ENCODE assay signal across 1 cellular context in the genomic region with DNA sequence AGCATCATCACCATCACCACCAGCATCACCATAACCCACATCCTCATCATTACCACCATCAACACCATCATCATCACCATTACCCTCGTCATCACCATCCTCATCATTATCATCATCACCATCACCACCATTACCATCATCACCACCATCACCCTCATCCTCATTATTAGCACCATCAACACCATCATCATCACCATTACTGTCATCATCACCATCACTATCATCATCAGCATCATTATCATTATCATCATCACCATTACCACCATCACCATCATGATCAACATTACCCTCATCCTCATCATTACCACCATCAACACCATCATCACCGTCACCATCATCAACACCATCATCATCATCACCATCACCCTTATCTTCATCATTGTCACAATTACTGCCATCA.
TF ChIP-seq lines count a peak whose summit lies in the region.

No MANE protein-coding gene starts in this region.

TF ChIP-seq in K562, 482 proteins besides CTCF, POLR2A, EP300 and RAD21 (continued from another document):
- TF ChIP-seq, protein P1, sequence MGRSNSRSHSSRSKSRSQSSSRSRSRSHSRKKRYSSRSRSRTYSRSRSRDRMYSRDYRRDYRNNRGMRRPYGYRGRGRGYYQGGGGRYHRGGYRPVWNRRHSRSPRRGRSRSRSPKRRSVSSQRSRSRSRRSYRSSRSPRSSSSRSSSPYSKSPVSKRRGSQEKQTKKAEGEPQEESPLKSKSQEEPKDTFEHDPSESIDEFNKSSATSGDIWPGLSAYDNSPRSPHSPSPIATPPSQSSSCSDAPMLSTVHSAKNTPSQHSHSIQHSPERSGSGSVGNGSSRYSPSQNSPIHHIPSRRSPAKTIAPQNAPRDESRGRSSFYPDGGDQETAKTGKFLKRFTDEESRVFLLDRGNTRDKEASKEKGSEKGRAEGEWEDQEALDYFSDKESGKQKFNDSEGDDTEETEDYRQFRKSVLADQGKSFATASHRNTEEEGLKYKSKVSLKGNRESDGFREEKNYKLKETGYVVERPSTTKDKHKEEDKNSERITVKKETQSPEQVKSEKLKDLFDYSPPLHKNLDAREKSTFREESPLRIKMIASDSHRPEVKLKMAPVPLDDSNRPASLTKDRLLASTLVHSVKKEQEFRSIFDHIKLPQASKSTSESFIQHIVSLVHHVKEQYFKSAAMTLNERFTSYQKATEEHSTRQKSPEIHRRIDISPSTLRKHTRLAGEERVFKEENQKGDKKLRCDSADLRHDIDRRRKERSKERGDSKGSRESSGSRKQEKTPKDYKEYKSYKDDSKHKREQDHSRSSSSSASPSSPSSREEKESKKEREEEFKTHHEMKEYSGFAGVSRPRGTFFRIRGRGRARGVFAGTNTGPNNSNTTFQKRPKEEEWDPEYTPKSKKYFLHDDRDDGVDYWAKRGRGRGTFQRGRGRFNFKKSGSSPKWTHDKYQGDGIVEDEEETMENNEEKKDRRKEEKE (IDR thresholded peaks at IDR 0.05; ENCODE audit: borderline replicate concordance in 1 of 2, control insufficient read depth in 1 of 2, low read depth in 2 of 2, low read length in 1 of 2): peak in 1 of 2 experiments; percentile 20; a peak in 1 of 4 replicates
- TF ChIP-seq, protein P2, sequence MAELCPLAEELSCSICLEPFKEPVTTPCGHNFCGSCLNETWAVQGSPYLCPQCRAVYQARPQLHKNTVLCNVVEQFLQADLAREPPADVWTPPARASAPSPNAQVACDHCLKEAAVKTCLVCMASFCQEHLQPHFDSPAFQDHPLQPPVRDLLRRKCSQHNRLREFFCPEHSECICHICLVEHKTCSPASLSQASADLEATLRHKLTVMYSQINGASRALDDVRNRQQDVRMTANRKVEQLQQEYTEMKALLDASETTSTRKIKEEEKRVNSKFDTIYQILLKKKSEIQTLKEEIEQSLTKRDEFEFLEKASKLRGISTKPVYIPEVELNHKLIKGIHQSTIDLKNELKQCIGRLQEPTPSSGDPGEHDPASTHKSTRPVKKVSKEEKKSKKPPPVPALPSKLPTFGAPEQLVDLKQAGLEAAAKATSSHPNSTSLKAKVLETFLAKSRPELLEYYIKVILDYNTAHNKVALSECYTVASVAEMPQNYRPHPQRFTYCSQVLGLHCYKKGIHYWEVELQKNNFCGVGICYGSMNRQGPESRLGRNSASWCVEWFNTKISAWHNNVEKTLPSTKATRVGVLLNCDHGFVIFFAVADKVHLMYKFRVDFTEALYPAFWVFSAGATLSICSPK (IDR thresholded peaks at IDR 0.05; ENCODE audit: borderline replicate concordance): 0 out of 2 replicates have a peak, but pooled peaks have one; percentile 29
- TF ChIP-seq ZNF384 (IDR thresholded peaks at IDR 0.05; ENCODE audit: low read depth, low read length): no peak
- TF ChIP-seq TSC22D4 (tag; IDR thresholded peaks at IDR 0.05): peak; percentile 88; the same call in 1 of the 2 replicates
- peak; percentile 21 to 45; a peak in 3 of 4 replicates for TF ChIP-seq KDM1A (IDR thresholded peaks at IDR 0.05)
- TF ChIP-seq, protein P3, sequence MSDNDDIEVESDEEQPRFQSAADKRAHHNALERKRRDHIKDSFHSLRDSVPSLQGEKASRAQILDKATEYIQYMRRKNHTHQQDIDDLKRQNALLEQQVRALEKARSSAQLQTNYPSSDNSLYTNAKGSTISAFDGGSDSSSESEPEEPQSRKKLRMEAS (CRISPR knock-in tag; IDR thresholded peaks at IDR 0.05): no peak
- TF ChIP-seq CTBP1 (IDR thresholded peaks at IDR 0.05; ENCODE audit: borderline replicate concordance): peak; percentile 51; the same call in 1 of the 2 replicates
- TF ChIP-seq HDAC1 (IDR thresholded peaks at IDR 0.05): peak in 1 of 2 experiments; percentile 58; a peak in 1 of 4 replicates
- TF ChIP-seq RBBP5 (IDR thresholded peaks at IDR 0.05; ENCODE audit: borderline replicate concordance, insufficient read depth, low read length, poor library complexity, severe bottlenecking): no peak
- TF ChIP-seq PHF8 (IDR thresholded peaks at IDR 0.05; ENCODE audit: borderline replicate concordance, low read length): no peak
- no peak for TF ChIP-seq HSF4 (CRISPR knock-in tag; IDR thresholded peaks at IDR 0.05; ENCODE audit: borderline replicate concordance)
- TF ChIP-seq, protein P4, sequence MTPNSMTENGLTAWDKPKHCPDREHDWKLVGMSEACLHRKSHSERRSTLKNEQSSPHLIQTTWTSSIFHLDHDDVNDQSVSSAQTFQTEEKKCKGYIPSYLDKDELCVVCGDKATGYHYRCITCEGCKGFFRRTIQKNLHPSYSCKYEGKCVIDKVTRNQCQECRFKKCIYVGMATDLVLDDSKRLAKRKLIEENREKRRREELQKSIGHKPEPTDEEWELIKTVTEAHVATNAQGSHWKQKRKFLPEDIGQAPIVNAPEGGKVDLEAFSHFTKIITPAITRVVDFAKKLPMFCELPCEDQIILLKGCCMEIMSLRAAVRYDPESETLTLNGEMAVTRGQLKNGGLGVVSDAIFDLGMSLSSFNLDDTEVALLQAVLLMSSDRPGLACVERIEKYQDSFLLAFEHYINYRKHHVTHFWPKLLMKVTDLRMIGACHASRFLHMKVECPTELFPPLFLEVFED (CRISPR knock-in tag; conservative IDR thresholded peaks at IDR 0.05): 0 out of 2 replicates have a peak, but pooled peaks have one; percentile 49
- TF ChIP-seq EHMT2 (IDR thresholded peaks at IDR 0.05): peak; percentile 60; the same call in 1 of the 2 replicates
- TF ChIP-seq ZNF780A (CRISPR knock-in tag; IDR thresholded peaks at IDR 0.05): no peak
- no peak for TF ChIP-seq ATF1 (CRISPR knock-in tag; IDR thresholded peaks at IDR 0.05)
- peak; percentile 44 for TF ChIP-seq ATF1 (tag; IDR thresholded peaks at IDR 0.05)
- TF ChIP-seq, protein P5, sequence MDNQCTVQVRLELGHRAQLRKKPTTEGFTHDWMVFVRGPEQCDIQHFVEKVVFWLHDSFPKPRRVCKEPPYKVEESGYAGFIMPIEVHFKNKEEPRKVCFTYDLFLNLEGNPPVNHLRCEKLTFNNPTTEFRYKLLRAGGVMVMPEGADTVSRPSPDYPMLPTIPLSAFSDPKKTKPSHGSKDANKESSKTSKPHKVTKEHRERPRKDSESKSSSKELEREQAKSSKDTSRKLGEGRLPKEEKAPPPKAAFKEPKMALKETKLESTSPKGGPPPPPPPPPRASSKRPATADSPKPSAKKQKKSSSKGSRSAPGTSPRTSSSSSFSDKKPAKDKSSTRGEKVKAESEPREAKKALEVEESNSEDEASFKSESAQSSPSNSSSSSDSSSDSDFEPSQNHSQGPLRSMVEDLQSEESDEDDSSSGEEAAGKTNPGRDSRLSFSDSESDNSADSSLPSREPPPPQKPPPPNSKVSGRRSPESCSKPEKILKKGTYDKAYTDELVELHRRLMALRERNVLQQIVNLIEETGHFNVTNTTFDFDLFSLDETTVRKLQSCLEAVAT (IDR thresholded peaks at IDR 0.05): peak; percentile 19 to 48; a peak in 2 of 4 replicates
- TF ChIP-seq SMARCA5 (IDR thresholded peaks at IDR 0.05): peak; percentile 56; the same call in 1 of the 2 replicates
- TF ChIP-seq, protein P6, sequence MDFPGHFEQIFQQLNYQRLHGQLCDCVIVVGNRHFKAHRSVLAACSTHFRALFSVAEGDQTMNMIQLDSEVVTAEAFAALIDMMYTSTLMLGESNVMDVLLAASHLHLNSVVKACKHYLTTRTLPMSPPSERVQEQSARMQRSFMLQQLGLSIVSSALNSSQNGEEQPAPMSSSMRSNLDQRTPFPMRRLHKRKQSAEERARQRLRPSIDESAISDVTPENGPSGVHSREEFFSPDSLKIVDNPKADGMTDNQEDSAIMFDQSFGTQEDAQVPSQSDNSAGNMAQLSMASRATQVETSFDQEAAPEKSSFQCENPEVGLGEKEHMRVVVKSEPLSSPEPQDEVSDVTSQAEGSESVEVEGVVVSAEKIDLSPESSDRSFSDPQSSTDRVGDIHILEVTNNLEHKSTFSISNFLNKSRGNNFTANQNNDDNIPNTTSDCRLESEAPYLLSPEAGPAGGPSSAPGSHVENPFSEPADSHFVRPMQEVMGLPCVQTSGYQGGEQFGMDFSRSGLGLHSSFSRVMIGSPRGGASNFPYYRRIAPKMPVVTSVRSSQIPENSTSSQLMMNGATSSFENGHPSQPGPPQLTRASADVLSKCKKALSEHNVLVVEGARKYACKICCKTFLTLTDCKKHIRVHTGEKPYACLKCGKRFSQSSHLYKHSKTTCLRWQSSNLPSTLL (IDR thresholded peaks at IDR 0.05): 0 out of 2 replicates have a peak, but pooled peaks have one; percentile 30
- TF ChIP-seq ELF4 (CRISPR knock-in tag; IDR thresholded peaks at IDR 0.05): peak; percentile 80; the same call in 1 of the 2 replicates
